ENCODE assay signal across 9 cellular contexts in the genomic region with DNA sequence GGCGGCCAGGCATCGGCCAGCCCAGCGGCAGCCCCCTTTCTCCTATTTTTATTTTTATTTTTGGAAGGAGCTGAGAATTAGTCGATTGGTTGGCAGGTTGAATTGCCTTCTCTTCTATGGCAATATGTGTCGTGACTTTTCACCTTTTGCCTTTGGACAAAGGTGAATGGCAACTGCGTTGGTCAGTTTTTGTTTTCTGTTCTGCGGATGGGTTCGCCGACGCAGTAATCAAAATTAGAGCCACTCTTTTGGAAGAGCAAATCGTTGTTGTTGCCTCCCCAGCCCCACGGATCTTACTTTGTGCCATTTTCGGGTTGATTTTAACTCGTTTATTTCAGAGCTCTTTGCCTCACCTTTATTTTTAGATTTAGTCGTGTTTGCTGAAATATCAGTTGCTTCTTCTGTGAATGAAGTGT. TPM values are rescaled to one million over a fixed set of nuclear protein-coding genes. Genes with fewer than 3 reads are reported as not detected.
DNase-seq lines count a peak whose midpoint lies in the region; ATAC-seq, FAIRE-seq and TF ChIP-seq lines count a peak whose summit lies in the region.
"Had no signal": no experiment of that assay in that cellular context is flagged by ENCODE, and none has a peak within 500 bp of the region (broad histone marks: within the 10 kb centered on the region; RNA-seq: fewer than 3 reads in every experiment).

No MANE protein-coding gene starts in this region.

- peak overlapping the region; percentile 29 for H3K4me3 Mint-ChIP-seq in T-helper 1 cell treated with Interleukin-12 subunit alpha and Interleukin-12 subunit beta and Interleukin-4 antibody, amounts not matched to agents 30 μg/mL and 1 μg/mL, for 36 hours
- peak overlapping the region; percentile 86 for H3K4me3 Mint-ChIP-seq in astrocyte (ENCODE audit: unreplicated experiment)
- H3K4me3 Mint-ChIP-seq in stimulated activated naive CD8-positive, alpha-beta T cell treated with anti-CD3 and anti-CD28 coated beads, Interleukin-15, amount 100 ng/mL, for 72 hours = peak overlapping the region; percentile 49 to 75

- WGBS in liver = 3% methylated on average over 15 of the region's 15 CpGs

- H3K27ac Mint-ChIP-seq in T-helper 1 cell treated with Interleukin-12 subunit alpha and Interleukin-12 subunit beta and Interleukin-4 antibody, amounts not matched to agents 30 μg/mL and 1 μg/mL, for 36 hours = peak overlapping the region; percentile 9
- peak overlapping the region; percentile 51 for H3K27ac Mint-ChIP-seq in astrocyte (ENCODE audit: unreplicated experiment)
- H3K27ac Mint-ChIP-seq in stimulated activated naive CD8-positive, alpha-beta T cell treated with anti-CD3 and anti-CD28 coated beads, Interleukin-15, amount 100 ng/mL, for 72 hours = no peak overlapping the region

- peaks cover 72% of the 10 kb centered on the region for H3K27me3 Mint-ChIP-seq in T-helper 1 cell treated with Interleukin-12 subunit alpha and Interleukin-12 subunit beta and Interleukin-4 antibody, amounts not matched to agents 30 μg/mL and 1 μg/mL, for 36 hours (ENCODE audit: low read depth)
- H3K27me3 Mint-ChIP-seq in astrocyte (ENCODE audit: low read depth, unreplicated experiment) = no peaks in the 10 kb centered on the region
- H3K27me3 Mint-ChIP-seq in stimulated activated naive CD8-positive, alpha-beta T cell treated with anti-CD3 and anti-CD28 coated beads, Interleukin-15, amount 100 ng/mL, for 72 hours = peaks cover 54% of the 10 kb centered on the region

- H3K27ac ChIP-seq in astrocyte (ENCODE audit: low read depth, low read length) = no peak overlapping the region
- H3K27ac ChIP-seq in liver (ENCODE audit: low read depth in 1 of 2, low read length in 2 of 2) = peak overlapping the region; percentile 92 to 97

- peak overlapping the region; percentile 72 for H3K4me2 ChIP-seq in astrocyte (ENCODE audit: low read length)

- no peaks in the 10 kb centered on the region for H3K79me2 ChIP-seq in astrocyte (ENCODE audit: insufficient read depth, low read length)

- TF ChIP-seq CTCF in astrocyte (IDR thresholded peaks at IDR 0.05; ENCODE audit: insufficient read depth, low read depth, low read length) = no peak
- TF ChIP-seq CTCF in liver (IDR thresholded peaks at IDR 0.05; ENCODE audit: low read depth, low read length, missing input control) = no peak

- H3K4me1 Mint-ChIP-seq in T-helper 1 cell treated with Interleukin-12 subunit alpha and Interleukin-12 subunit beta and Interleukin-4 antibody, amounts not matched to agents 30 μg/mL and 1 μg/mL, for 36 hours (ENCODE audit: low read depth) = peaks cover 24% of the 10 kb centered on the region
- peaks cover 2% of the 10 kb centered on the region for H3K4me1 Mint-ChIP-seq in astrocyte (ENCODE audit: low read depth, unreplicated experiment)
- peaks cover 32% of the 10 kb centered on the region for H3K4me1 Mint-ChIP-seq in stimulated activated naive CD8-positive, alpha-beta T cell treated with anti-CD3 and anti-CD28 coated beads, Interleukin-15, amount 100 ng/mL, for 72 hours

- no peaks in the 10 kb centered on the region for H4K20me1 ChIP-seq in astrocyte (ENCODE audit: insufficient read depth, low read length)

- no peaks in the 10 kb centered on the region for H3K36me3 ChIP-seq in astrocyte (ENCODE audit: insufficient read depth, low read length)
- no peaks in the 10 kb centered on the region for H3K36me3 ChIP-seq in liver (ENCODE audit: control insufficient read depth in 4 of 4, insufficient read depth in 3 of 4, low read depth in 1 of 4, low read length in 3 of 4)

- H3K9me3 Mint-ChIP-seq in T-helper 1 cell treated with Interleukin-12 subunit alpha and Interleukin-12 subunit beta and Interleukin-4 antibody, amounts not matched to agents 30 μg/mL and 1 μg/mL, for 36 hours = no peaks in the 10 kb centered on the region
- no peaks in the 10 kb centered on the region for H3K9me3 Mint-ChIP-seq in astrocyte (ENCODE audit: unreplicated experiment)
- H3K9me3 Mint-ChIP-seq in stimulated activated naive CD8-positive, alpha-beta T cell treated with anti-CD3 and anti-CD28 coated beads, Interleukin-15, amount 100 ng/mL, for 72 hours = no peaks in the 10 kb centered on the region

- no peak for DNase-seq in T-helper 1 cell
- DNase-seq in astrocyte (ENCODE audit: low read depth) = no peak
- DNase-seq in stimulated activated naive CD8-positive, alpha-beta T cell treated with anti-CD3 and anti-CD28 coated beads, Interleukin-15, amount 100 ng/mL, for 72 hours = no peak
- DNase-seq in NCI-H226 = no peak
- no peak for DNase-seq in NCI-H146 (lab: John Stamatoyannopoulos, UW)

- no peak for ATAC-seq in stimulated activated naive CD8-positive, alpha-beta T cell treated with anti-CD3 and anti-CD28 coated beads, Interleukin-15, amount 100 ng/mL, for 72 hours
- no peak for ATAC-seq in GM19351 (IDR thresholded peaks at IDR 0.05; ENCODE audit: unreplicated experiment)

- H3K27me3 ChIP-seq in astrocyte (ENCODE audit: insufficient read depth, low read length) = peaks cover 46% of the 10 kb centered on the region
- H3K27me3 ChIP-seq in liver (ENCODE audit: control insufficient read depth in 4 of 4, insufficient read depth in 4 of 4, low read length in 3 of 4) = no peaks in the 10 kb centered on the region

- H3K4me1 ChIP-seq in astrocyte (ENCODE audit: insufficient read depth, low read length) (peaks cover 15% of the 10 kb centered on the region), liver (ENCODE audit: control insufficient read depth in 4 of 4, insufficient read depth in 4 of 4, low read length in 3 of 4) (peaks cover 0 to 16% (median 3%) of the 10 kb centered on the region in 4 donors)

- H3K9me3 ChIP-seq in astrocyte (ENCODE audit: insufficient read depth, low read depth, low read length) (no peaks in the 10 kb centered on the region), liver (ENCODE audit: control insufficient read depth in 4 of 4, low read length in 3 of 4) (no peaks in the 10 kb centered on the region)

- no peak for FAIRE-seq in astrocyte (lab: Jason Lieb, UNC)
- FAIRE-seq: RCC 7860 had no signal

- H3K9ac ChIP-seq in astrocyte (ENCODE audit: low read length) (peak overlapping the region; percentile 31), liver (ENCODE audit: low read depth in 1 of 2, low read length in 2 of 2) (peak overlapping the region; percentile 71 to 78)

- peak overlapping the region; percentile 26 for H2AFZ ChIP-seq in astrocyte (ENCODE audit: low read depth, low read length)

- peak in 1 of 2 donors; percentile 43 for TF ChIP-seq RAD21 in liver (IDR thresholded peaks at IDR 0.05)

- H3K4me3 ChIP-seq in astrocyte (ENCODE audit: insufficient read depth, low read depth, low read length) (peak overlapping the region; percentile 33), liver (ENCODE audit: low read depth in 1 of 3, low read length in 3 of 3) (peak overlapping the region; percentile 59 to 94 (median 70))

- H3K36me3 Mint-ChIP-seq in T-helper 1 cell treated with Interleukin-12 subunit alpha and Interleukin-12 subunit beta and Interleukin-4 antibody, amounts not matched to agents 30 μg/mL and 1 μg/mL, for 36 hours (ENCODE audit: low read depth) = no peaks in the 10 kb centered on the region
- H3K36me3 Mint-ChIP-seq in astrocyte (ENCODE audit: low read depth, unreplicated experiment) = no peaks in the 10 kb centered on the region

TF ChIP-seq in liver, 16 proteins besides CTCF, POLR2A, EP300 and RAD21 (continues in another document):
- TF ChIP-seq FOXA2 (IDR thresholded peaks at IDR 0.05) (no peak), JUND (IDR thresholded peaks at IDR 0.05) (no peak), HNF4G (IDR thresholded peaks at IDR 0.05) (no peak), GABPA (IDR thresholded peaks at IDR 0.05 in 1 of 2, conservative IDR thresholded peaks at IDR 0.05 in 1 of 2) (no peak), NR2F2 (IDR thresholded peaks at IDR 0.05) (no peak), TAF1 (conservative IDR thresholded peaks at IDR 0.05) (peak; percentile 55), EGR1 (IDR thresholded peaks at IDR 0.05; ENCODE audit: low read depth in 2 of 2) (no peak), HNF4A (conservative IDR thresholded peaks at IDR 0.05) (peak; percentile 46 to 74), FOXA1 (IDR thresholded peaks at IDR 0.05) (no peak), SP1 (IDR thresholded peaks at IDR 0.05) (no peak), RXRA (IDR thresholded peaks at IDR 0.05) (peak; percentile 62 to 70)
- TF ChIP-seq, protein P1, sequence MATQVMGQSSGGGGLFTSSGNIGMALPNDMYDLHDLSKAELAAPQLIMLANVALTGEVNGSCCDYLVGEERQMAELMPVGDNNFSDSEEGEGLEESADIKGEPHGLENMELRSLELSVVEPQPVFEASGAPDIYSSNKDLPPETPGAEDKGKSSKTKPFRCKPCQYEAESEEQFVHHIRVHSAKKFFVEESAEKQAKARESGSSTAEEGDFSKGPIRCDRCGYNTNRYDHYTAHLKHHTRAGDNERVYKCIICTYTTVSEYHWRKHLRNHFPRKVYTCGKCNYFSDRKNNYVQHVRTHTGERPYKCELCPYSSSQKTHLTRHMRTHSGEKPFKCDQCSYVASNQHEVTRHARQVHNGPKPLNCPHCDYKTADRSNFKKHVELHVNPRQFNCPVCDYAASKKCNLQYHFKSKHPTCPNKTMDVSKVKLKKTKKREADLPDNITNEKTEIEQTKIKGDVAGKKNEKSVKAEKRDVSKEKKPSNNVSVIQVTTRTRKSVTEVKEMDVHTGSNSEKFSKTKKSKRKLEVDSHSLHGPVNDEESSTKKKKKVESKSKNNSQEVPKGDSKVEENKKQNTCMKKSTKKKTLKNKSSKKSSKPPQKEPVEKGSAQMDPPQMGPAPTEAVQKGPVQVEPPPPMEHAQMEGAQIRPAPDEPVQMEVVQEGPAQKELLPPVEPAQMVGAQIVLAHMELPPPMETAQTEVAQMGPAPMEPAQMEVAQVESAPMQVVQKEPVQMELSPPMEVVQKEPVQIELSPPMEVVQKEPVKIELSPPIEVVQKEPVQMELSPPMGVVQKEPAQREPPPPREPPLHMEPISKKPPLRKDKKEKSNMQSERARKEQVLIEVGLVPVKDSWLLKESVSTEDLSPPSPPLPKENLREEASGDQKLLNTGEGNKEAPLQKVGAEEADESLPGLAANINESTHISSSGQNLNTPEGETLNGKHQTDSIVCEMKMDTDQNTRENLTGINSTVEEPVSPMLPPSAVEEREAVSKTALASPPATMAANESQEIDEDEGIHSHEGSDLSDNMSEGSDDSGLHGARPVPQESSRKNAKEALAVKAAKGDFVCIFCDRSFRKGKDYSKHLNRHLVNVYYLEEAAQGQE (IDR thresholded peaks at IDR 0.05) = peak; percentile 54
- TF ChIP-seq, protein P2, sequence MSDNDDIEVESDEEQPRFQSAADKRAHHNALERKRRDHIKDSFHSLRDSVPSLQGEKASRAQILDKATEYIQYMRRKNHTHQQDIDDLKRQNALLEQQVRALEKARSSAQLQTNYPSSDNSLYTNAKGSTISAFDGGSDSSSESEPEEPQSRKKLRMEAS (IDR thresholded peaks at IDR 0.05) = no peak
- TF ChIP-seq, protein P3, sequence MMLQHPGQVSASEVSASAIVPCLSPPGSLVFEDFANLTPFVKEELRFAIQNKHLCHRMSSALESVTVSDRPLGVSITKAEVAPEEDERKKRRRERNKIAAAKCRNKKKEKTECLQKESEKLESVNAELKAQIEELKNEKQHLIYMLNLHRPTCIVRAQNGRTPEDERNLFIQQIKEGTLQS (IDR thresholded peaks at IDR 0.05) = no peak

RNA-seq across cellular contexts. Expression of a gene that starts 1.5 kb away (rescaled TPM):
- total RNA-seq in astrocyte (12.6 and 15.7 TPM in 2 replicates), liver (1 to 10 TPM; 2.1 to 9.7 TPM)
- 1 to 10 TPM; 1.8 to 2.0 TPM for polyA plus RNA-seq in liver

Comparison
In these comparisons a context has a peak if more than half of its experiments do, and no peak if none do; other contexts are left out.
1. H3K27ac Mint-ChIP-seq: peak in T-helper 1 cell treated with Interleukin-12 subunit alpha and Interleukin-12 subunit beta and Interleukin-4 antibody, amounts not matched to agents 30 μg/mL and 1 μg/mL, for 36 hours (single experiment) and astrocyte (single experiment); none in stimulated activated naive CD8-positive, alpha-beta T cell treated with anti-CD3 and anti-CD28 coated beads, Interleukin-15, amount 100 ng/mL, for 72 hours (0 of 2).
2. H3K4me3 Mint-ChIP-seq: peak in every context shown above with its lines; median percentile 86 in astrocyte; 62 in stimulated activated naive CD8-positive, alpha-beta T cell treated with anti-CD3 and anti-CD28 coated beads, Interleukin-15, amount 100 ng/mL, for 72 hours; 29 in T-helper 1 cell treated with Interleukin-12 subunit alpha and Interleukin-12 subunit beta and Interleukin-4 antibody, amounts not matched to agents 30 μg/mL and 1 μg/mL, for 36 hours.